Comparison of ENCODE assay signal across 1 cellular context in the genomic region with DNA sequence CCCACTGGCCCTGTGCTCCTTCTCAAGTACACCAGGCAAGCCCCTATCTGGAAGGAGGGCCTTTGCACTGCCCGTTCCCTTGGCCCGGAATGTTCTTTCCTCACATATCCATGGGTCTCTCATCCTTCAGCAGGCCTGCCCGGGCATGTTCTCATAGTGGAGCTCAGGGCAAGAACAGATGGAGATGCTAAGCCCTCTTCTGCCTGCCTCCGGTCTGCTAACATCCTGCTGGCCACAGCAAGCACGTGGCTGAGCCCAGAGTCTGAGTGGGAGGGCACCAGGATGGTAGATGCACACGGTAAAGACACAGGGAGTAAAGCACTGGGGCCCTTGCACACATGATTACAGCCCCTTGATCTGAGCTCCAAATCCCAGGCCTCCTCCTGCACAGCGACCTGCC.
TF ChIP-seq lines count a peak whose summit lies in the region.

No MANE protein-coding gene starts in this region.

TF ChIP-seq in IMR-90, 13 proteins besides CTCF, POLR2A, EP300 and RAD21 (continued from another document):
- TF ChIP-seq, protein P1, sequence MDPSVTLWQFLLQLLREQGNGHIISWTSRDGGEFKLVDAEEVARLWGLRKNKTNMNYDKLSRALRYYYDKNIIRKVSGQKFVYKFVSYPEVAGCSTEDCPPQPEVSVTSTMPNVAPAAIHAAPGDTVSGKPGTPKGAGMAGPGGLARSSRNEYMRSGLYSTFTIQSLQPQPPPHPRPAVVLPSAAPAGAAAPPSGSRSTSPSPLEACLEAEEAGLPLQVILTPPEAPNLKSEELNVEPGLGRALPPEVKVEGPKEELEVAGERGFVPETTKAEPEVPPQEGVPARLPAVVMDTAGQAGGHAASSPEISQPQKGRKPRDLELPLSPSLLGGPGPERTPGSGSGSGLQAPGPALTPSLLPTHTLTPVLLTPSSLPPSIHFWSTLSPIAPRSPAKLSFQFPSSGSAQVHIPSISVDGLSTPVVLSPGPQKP (IDR thresholded peaks at IDR 0.05; ENCODE audit: borderline replicate concordance, low read depth, low read length), result no peak
- TF ChIP-seq MAZ (IDR thresholded peaks at IDR 0.05; ENCODE audit: borderline replicate concordance, low read depth, low read length) (no peak), RCOR1 (IDR thresholded peaks at IDR 0.05; ENCODE audit: insufficient replicate concordance, low read length) (no peak)
TF ChIP-seq in IMR-90: peak in this region for 0.
